Comparison of ENCODE assay signal across 1 cellular context in the genomic region with DNA sequence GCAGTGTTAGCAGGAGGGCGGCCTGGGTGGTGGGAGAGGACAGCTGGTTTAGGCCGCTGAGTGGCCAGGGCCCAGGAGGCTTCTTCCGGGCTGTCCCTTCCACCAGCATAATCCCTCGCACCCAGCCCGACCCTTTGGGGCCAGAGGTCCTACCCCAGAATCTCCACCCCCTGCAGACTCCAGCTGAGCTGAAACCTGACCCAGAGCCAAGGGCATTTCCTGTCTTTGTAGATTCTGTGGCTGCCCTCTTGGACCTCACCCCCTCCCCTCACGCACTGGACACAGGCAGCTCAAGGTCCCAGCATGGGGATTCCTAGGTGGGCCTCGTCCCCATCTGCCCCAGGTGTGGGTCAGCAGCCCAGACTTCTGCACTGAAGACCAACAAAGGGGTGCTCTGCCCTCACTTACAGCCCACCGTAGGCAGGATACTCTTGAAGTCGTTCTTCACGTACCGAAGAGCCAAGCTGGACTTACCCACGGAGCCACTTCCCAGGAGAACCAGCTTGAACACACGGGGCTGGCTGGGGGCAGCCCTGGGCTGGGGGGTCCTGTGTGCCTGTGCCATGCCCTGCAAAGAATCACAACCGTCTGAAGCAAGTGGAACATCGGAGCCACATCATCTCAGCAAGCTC.
TF ChIP-seq lines count a peak whose summit lies in the region.

No MANE protein-coding gene starts in this region.

TF ChIP-seq in HepG2, 621 proteins besides CTCF, POLR2A, EP300 and RAD21 (continued from another document and continues in another):
- TF ChIP-seq, protein P1, sequence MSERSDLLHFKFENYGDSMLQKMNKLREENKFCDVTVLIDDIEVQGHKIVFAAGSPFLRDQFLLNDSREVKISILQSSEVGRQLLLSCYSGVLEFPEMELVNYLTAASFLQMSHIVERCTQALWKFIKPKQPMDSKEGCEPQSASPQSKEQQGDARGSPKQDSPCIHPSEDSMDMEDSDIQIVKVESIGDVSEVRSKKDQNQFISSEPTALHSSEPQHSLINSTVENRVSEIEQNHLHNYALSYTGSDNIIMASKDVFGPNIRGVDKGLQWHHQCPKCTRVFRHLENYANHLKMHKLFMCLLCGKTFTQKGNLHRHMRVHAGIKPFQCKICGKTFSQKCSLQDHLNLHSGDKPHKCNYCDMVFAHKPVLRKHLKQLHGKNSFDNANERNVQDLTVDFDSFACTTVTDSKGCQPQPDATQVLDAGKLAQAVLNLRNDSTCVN (CRISPR knock-in tag; IDR thresholded peaks at IDR 0.05; ENCODE audit: borderline replicate concordance): peak; percentile 51; the same call in 1 of the 2 replicates
- TF ChIP-seq, protein P2, sequence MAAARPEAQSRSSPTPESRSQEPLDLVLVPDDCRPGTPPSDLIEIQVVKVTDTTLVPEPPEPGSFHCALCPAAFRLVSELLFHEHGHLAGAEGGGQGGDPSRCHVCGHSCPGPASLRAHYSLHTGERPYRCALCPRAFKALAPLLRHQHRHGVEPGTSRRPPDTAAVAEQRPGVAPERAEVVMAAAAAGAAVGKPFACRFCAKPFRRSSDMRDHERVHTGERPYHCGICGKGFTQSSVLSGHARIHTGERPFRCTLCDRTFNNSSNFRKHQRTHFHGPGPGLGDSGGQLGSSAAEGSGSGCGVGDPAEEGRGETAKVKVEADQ (CRISPR knock-in tag; IDR thresholded peaks at IDR 0.05; ENCODE audit: borderline replicate concordance): peak; percentile 95
- TF ChIP-seq, protein P3, sequence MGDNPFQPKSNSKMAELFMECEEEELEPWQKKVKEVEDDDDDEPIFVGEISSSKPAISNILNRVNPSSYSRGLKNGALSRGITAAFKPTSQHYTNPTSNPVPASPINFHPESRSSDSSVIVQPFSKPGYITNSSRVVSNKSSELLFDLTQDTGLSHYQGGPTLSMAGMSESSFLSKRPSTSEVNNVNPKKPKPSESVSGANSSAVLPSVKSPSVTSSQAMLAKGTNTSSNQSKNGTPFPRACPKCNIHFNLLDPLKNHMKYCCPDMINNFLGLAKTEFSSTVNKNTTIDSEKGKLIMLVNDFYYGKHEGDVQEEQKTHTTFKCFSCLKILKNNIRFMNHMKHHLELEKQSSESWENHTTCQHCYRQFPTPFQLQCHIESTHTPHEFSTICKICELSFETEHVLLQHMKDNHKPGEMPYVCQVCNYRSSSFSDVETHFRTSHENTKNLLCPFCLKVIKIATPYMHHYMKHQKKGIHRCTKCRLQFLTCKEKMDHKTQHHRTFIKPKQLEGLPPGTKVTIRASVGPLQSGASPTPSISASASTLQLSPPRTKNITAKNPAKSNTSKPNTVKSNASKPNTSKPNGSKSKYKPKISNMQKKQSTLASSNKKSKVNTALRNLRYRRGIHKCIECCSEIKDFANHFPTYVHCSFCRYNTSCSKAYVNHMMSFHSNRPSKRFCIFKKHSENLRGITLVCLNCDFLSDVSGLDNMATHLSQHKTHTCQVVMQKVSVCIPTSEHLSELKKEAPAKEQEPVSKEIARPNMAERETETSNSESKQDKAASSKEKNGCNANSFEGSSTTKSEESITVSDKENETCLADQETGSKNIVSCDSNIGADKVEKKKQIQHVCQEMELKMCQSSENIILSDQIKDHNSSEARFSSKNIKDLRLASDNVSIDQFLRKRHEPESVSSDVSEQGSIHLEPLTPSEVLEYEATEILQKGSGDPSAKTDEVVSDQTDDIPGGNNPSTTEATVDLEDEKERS (CRISPR knock-in tag; IDR thresholded peaks at IDR 0.05): peak; percentile 85; the same call in 1 of the 2 replicates
- TF ChIP-seq DR1 (CRISPR knock-in tag; IDR thresholded peaks at IDR 0.05) (no peak), ZFP36L2 (CRISPR knock-in tag; IDR thresholded peaks at IDR 0.05) (0 out of 2 replicates have a peak, but pooled peaks have one; percentile 71), CBX5 (CRISPR knock-in tag; IDR thresholded peaks at IDR 0.05; ENCODE audit: borderline replicate concordance) (peak; percentile 72; the same call in 1 of the 2 replicates), CREB1 (IDR thresholded peaks at IDR 0.05) (no peak), CREB1 (CRISPR knock-in tag; IDR thresholded peaks at IDR 0.05) (no peak), ZFAT (CRISPR knock-in tag; conservative IDR thresholded peaks at IDR 0.05) (no peak), GFI1 (CRISPR knock-in tag; IDR thresholded peaks at IDR 0.05; ENCODE audit: borderline replicate concordance) (peak; percentile 95), IRX3 (CRISPR knock-in tag; IDR thresholded peaks at IDR 0.05; ENCODE audit: borderline replicate concordance, low read depth) (no peak), KDM6A (CRISPR knock-in tag; IDR thresholded peaks at IDR 0.05; ENCODE audit: low read depth) (peak; percentile 72), BHLHE40 (IDR thresholded peaks at IDR 0.05; ENCODE audit: low read length) (no peak)
- TF ChIP-seq, protein P4, sequence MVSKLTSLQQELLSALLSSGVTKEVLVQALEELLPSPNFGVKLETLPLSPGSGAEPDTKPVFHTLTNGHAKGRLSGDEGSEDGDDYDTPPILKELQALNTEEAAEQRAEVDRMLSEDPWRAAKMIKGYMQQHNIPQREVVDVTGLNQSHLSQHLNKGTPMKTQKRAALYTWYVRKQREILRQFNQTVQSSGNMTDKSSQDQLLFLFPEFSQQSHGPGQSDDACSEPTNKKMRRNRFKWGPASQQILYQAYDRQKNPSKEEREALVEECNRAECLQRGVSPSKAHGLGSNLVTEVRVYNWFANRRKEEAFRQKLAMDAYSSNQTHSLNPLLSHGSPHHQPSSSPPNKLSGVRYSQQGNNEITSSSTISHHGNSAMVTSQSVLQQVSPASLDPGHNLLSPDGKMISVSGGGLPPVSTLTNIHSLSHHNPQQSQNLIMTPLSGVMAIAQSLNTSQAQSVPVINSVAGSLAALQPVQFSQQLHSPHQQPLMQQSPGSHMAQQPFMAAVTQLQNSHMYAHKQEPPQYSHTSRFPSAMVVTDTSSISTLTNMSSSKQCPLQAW (CRISPR knock-in tag; IDR thresholded peaks at IDR 0.05): peak; percentile 97
- TF ChIP-seq, protein P5, sequence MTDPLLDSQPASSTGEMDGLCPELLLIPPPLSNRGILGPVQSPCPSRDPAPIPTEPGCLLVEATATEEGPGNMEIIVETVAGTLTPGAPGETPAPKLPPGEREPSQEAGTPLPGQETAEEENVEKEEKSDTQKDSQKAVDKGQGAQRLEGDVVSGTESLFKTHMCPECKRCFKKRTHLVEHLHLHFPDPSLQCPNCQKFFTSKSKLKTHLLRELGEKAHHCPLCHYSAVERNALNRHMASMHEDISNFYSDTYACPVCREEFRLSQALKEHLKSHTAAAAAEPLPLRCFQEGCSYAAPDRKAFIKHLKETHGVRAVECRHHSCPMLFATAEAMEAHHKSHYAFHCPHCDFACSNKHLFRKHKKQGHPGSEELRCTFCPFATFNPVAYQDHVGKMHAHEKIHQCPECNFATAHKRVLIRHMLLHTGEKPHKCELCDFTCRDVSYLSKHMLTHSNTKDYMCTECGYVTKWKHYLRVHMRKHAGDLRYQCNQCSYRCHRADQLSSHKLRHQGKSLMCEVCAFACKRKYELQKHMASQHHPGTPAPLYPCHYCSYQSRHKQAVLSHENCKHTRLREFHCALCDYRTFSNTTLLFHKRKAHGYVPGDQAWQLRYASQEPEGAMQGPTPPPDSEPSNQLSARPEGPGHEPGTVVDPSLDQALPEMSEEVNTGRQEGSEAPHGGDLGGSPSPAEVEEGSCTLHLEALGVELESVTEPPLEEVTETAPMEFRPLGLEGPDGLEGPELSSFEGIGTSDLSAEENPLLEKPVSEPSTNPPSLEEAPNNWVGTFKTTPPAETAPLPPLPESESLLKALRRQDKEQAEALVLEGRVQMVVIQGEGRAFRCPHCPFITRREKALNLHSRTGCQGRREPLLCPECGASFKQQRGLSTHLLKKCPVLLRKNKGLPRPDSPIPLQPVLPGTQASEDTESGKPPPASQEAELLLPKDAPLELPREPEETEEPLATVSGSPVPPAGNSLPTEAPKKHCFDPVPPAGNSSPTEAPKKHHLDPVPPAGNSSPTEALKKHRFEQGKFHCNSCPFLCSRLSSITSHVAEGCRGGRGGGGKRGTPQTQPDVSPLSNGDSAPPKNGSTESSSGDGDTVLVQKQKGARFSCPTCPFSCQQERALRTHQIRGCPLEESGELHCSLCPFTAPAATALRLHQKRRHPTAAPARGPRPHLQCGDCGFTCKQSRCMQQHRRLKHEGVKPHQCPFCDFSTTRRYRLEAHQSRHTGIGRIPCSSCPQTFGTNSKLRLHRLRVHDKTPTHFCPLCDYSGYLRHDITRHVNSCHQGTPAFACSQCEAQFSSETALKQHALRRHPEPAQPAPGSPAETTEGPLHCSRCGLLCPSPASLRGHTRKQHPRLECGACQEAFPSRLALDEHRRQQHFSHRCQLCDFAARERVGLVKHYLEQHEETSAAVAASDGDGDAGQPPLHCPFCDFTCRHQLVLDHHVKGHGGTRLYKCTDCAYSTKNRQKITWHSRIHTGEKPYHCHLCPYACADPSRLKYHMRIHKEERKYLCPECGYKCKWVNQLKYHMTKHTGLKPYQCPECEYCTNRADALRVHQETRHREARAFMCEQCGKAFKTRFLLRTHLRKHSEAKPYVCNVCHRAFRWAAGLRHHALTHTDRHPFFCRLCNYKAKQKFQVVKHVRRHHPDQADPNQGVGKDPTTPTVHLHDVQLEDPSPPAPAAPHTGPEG (CRISPR knock-in tag; IDR thresholded peaks at IDR 0.05): 0 out of 2 replicates have a peak, but pooled peaks have one; percentile 39
- TF ChIP-seq, protein P6, sequence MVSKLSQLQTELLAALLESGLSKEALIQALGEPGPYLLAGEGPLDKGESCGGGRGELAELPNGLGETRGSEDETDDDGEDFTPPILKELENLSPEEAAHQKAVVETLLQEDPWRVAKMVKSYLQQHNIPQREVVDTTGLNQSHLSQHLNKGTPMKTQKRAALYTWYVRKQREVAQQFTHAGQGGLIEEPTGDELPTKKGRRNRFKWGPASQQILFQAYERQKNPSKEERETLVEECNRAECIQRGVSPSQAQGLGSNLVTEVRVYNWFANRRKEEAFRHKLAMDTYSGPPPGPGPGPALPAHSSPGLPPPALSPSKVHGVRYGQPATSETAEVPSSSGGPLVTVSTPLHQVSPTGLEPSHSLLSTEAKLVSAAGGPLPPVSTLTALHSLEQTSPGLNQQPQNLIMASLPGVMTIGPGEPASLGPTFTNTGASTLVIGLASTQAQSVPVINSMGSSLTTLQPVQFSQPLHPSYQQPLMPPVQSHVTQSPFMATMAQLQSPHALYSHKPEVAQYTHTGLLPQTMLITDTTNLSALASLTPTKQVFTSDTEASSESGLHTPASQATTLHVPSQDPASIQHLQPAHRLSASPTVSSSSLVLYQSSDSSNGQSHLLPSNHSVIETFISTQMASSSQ (IDR thresholded peaks at IDR 0.05; ENCODE audit: low read depth): peak; percentile 58; the same call in 1 of the 2 replicates
- TF ChIP-seq, protein P6 (CRISPR knock-in tag; IDR thresholded peaks at IDR 0.05; ENCODE audit: borderline replicate concordance): peak; percentile 87; the same call in 1 of the 2 replicates
- TF ChIP-seq, protein P7, sequence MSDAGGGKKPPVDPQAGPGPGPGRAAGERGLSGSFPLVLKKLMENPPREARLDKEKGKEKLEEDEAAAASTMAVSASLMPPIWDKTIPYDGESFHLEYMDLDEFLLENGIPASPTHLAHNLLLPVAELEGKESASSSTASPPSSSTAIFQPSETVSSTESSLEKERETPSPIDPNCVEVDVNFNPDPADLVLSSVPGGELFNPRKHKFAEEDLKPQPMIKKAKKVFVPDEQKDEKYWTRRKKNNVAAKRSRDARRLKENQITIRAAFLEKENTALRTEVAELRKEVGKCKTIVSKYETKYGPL (CRISPR knock-in tag; IDR thresholded peaks at IDR 0.05): no peak
- TF ChIP-seq, protein P8, sequence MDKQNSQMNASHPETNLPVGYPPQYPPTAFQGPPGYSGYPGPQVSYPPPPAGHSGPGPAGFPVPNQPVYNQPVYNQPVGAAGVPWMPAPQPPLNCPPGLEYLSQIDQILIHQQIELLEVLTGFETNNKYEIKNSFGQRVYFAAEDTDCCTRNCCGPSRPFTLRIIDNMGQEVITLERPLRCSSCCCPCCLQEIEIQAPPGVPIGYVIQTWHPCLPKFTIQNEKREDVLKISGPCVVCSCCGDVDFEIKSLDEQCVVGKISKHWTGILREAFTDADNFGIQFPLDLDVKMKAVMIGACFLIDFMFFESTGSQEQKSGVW (CRISPR knock-in tag; IDR thresholded peaks at IDR 0.05; ENCODE audit: borderline replicate concordance): no peak
- TF ChIP-seq, protein P9, sequence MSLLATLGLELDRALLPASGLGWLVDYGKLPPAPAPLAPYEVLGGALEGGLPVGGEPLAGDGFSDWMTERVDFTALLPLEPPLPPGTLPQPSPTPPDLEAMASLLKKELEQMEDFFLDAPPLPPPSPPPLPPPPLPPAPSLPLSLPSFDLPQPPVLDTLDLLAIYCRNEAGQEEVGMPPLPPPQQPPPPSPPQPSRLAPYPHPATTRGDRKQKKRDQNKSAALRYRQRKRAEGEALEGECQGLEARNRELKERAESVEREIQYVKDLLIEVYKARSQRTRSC (CRISPR knock-in tag; IDR thresholded peaks at IDR 0.05; ENCODE audit: low read depth): no peak
